ENCODE assay signal across 8 cellular contexts in the genomic region with DNA sequence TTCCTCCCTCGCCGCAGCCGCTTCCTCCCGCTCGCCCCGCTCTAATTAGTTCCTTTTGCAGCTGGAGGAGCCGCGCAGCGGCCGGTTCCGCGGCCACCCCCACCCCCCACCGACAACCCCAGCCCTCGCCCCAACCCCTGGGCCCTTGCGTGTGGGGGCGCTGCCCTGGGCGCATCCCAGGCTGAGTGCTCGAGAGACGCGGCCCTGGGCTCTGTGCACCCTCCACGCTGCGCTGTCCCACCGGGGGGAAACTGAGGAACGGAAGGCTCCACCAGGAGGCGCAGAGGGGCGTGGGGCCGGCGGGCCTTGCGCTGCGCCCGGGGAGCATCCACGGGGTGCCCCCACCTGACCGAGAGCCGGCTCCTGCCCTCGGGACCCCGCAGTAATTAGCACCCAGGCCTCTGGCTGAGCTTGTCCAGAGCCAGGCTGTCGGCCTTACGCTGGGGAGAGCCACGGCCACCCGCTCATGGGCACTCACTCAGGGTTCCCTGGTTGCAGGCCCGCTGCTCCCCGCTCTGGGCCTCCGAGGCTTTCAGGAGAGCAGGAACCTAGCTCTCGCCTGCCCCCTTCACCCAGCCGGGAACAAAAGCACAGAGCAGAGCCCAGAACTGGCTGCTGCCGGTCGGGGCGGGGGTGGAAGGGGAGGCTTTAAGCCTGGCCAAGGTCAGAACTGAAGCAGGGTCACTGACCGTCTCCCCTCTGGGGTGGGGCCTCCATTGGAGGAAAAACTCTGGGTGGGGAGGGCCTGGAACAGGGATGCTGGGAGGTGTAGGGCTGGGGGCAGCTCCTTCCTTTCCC. TPM values are rescaled to one million over a fixed set of nuclear protein-coding genes. Genes with fewer than 3 reads are reported as not detected.
DNase-seq lines count a peak whose midpoint lies in the region; ATAC-seq and TF ChIP-seq lines count a peak whose summit lies in the region.

No MANE protein-coding gene starts in this region.

- peaks cover 9% of the 10 kb centered on the region for H3K4me1 ChIP-seq in CD4-positive, alpha-beta memory T cell (ENCODE audit: insufficient read depth, low read length)
- H3K4me1 ChIP-seq in smooth muscle cell (ENCODE audit: low read depth), result peaks cover 22% of the 10 kb centered on the region

- peak overlapping the region in 7 of 8 donors; percentile 6 to 59 (median 43) for H3K4me3 Mint-ChIP-seq in CD4-positive, alpha-beta memory T cell
- H3K4me3 Mint-ChIP-seq in IgD-negative memory B cell, result peak overlapping the region in 3 of 4 donors; percentile 25 to 80 (median 80)
- peak overlapping the region; percentile 57 for H3K4me3 Mint-ChIP-seq in WTC11

- peak overlapping the region; percentile 96 for H3K4me2 ChIP-seq in smooth muscle cell

- peak overlapping the region in 1 of 2 donors; percentile 33 for H3K4me3 ChIP-seq in CD4-positive, alpha-beta memory T cell (ENCODE audit: low read length in 2 of 2)
- H3K4me3 ChIP-seq in kidney epithelial cell (ENCODE audit: low read depth, low read length), result peak overlapping the region; percentile 27
- peak overlapping the region; percentile 76 for H3K4me3 ChIP-seq in smooth muscle cell

- H2AFZ ChIP-seq in smooth muscle cell (ENCODE audit: low read depth), result no peak overlapping the region

- peak; percentile 41 to 60 (median 43) for DNase-seq in CD4-positive, alpha-beta memory T cell
- DNase-seq in WTC11 (ENCODE audit: low spot score) (peak; percentile 89), dedifferentiated amniotic fluid mesenchymal stem cell (ENCODE audit: extremely low spot score) (peak; percentile 53), kidney epithelial cell (ENCODE audit: low read depth) (no peak), smooth muscle cell (lab: John Stamatoyannopoulos, UW; ENCODE audit: unreplicated experiment) (peak; percentile 57), H4 (ENCODE audit: low spot score) (no peak)

- no peaks in the 10 kb centered on the region for H3K36me3 ChIP-seq in CD4-positive, alpha-beta memory T cell (ENCODE audit: insufficient read depth, low read length)
- peaks cover 1% of the 10 kb centered on the region for H3K36me3 ChIP-seq in kidney epithelial cell (ENCODE audit: control insufficient read depth, insufficient read depth, low read length)
- no peaks in the 10 kb centered on the region for H3K36me3 ChIP-seq in smooth muscle cell (ENCODE audit: low read depth)

- intact Hi-C loops in CD4-positive, alpha-beta memory T cell (cut with micrococcal nuclease), result no loop called here

- H3K27ac ChIP-seq in CD4-positive, alpha-beta memory T cell (ENCODE audit: low read depth, low read length), result no peak overlapping the region
- H3K27ac ChIP-seq in smooth muscle cell (ENCODE audit: low read depth), result peak overlapping the region; percentile 47

- no peaks in the 10 kb centered on the region for H3K9me3 Mint-ChIP-seq in CD4-positive, alpha-beta memory T cell
- H3K9me3 Mint-ChIP-seq in IgD-negative memory B cell (no peaks in the 10 kb centered on the region), WTC11 (no peaks in the 10 kb centered on the region)

- peaks cover 0 to 5% (median 1%) of the 10 kb centered on the region in 4 donors for H3K4me1 Mint-ChIP-seq in CD4-positive, alpha-beta memory T cell
- peaks cover 6 to 7% (median 6%) of the 10 kb centered on the region in 3 donors for H3K4me1 Mint-ChIP-seq in IgD-negative memory B cell
- peaks cover 28% of the 10 kb centered on the region for H3K4me1 Mint-ChIP-seq in WTC11

- peaks cover 95% of the 10 kb centered on the region for H3K79me2 ChIP-seq in smooth muscle cell (ENCODE audit: low read depth)

- ATAC-seq in WTC11 (peak; percentile 76), GM21717 (IDR thresholded peaks at IDR 0.05; ENCODE audit: unreplicated experiment) (no peak)

- TF ChIP-seq CTCF in WTC11 (IDR thresholded peaks at IDR 0.05) (no peak), kidney epithelial cell (IDR thresholded peaks at IDR 0.05; ENCODE audit: insufficient read depth, low read length, poor library complexity, severe bottlenecking) (peak; percentile 58), smooth muscle cell (IDR thresholded peaks at IDR 0.05; ENCODE audit: borderline replicate concordance, insufficient read depth, poor library complexity, severe bottlenecking) (peak; percentile 41)

- H3K27ac Mint-ChIP-seq in CD4-positive, alpha-beta memory T cell, result peak overlapping the region in 1 of 7 donors; percentile 44
- peak overlapping the region in 1 of 3 donors; percentile 14 for H3K27ac Mint-ChIP-seq in IgD-negative memory B cell
- peak overlapping the region; percentile 74 for H3K27ac Mint-ChIP-seq in WTC11

- peaks cover 6% of the 10 kb centered on the region for H3F3A ChIP-seq in smooth muscle cell (ENCODE audit: low read depth)

- H3K27me3 ChIP-seq in CD4-positive, alpha-beta memory T cell (ENCODE audit: insufficient read depth, low read length), result no peaks in the 10 kb centered on the region
- no peaks in the 10 kb centered on the region for H3K27me3 ChIP-seq in kidney epithelial cell (ENCODE audit: control insufficient read depth, insufficient read depth, low read length)
- no peaks in the 10 kb centered on the region for H3K27me3 ChIP-seq in smooth muscle cell (ENCODE audit: low read depth)

- under 1% methylated on average over 15 of the region's 49 CpGs for WGBS in smooth muscle cell (ENCODE audit: low lambda C conversion rate)

- CTCF ChIA-PET in CD4-positive, alpha-beta memory T cell (lab: Charles Lee; ENCODE audit: partially characterized antibody), result interaction anchor here (1.2 to 13.3 kb wide), 3 partner anchors 19 to 345 kb away, joined by 5 to 161 read pairs (median 53); no protein-coding TSS in a partner anchor
- CTCF ChIA-PET in WTC11 (lab: Charles Lee), result interaction anchor here (0.6 to 9.3 kb wide), 28 partner anchors 10 to 345 kb away, joined by 3 to 185 read pairs (median 6); partner anchors contain the start of genes GLIS2, PAM16 and TFAP4

- H3K9ac ChIP-seq in smooth muscle cell (ENCODE audit: low read depth), result peak overlapping the region; percentile 16

- peaks cover 69% of the 10 kb centered on the region for H4K20me1 ChIP-seq in smooth muscle cell (ENCODE audit: low read depth)

- H3K36me3 Mint-ChIP-seq in CD4-positive, alpha-beta memory T cell, result no peaks in the 10 kb centered on the region
- H3K36me3 Mint-ChIP-seq in IgD-negative memory B cell, result no peaks in the 10 kb centered on the region
- no peaks in the 10 kb centered on the region for H3K36me3 Mint-ChIP-seq in WTC11

- no peaks in the 10 kb centered on the region for H3K9me3 ChIP-seq in CD4-positive, alpha-beta memory T cell (ENCODE audit: control insufficient read depth in 1 of 2, low read length in 2 of 2)
- H3K9me3 ChIP-seq in smooth muscle cell (replicated peaks; ENCODE audit: low read depth), result no peaks in the 10 kb centered on the region

- POLR2A ChIA-PET in CD4-positive, alpha-beta memory T cell (lab: Charles Lee; ENCODE audit: partially characterized antibody), result interaction anchor here (1.0 to 1.7 kb wide), 4 partner anchors 16 to 74 kb away, joined by 5 read pairs; no protein-coding TSS in a partner anchor
- POLR2A ChIA-PET in WTC11 (lab: Charles Lee), result interaction anchor here (0.6 to 2.6 kb wide), 10 partner anchors 12 to 74 kb away, joined by 3 to 14 read pairs (median 4); partner anchors contain the start of genes GLIS2, PAM16 and TFAP4

- H3K27me3 Mint-ChIP-seq in CD4-positive, alpha-beta memory T cell, result no peaks in the 10 kb centered on the region
- H3K27me3 Mint-ChIP-seq in IgD-negative memory B cell (peaks cover 4% of the 10 kb centered on the region), WTC11 (ENCODE audit: low read depth) (no peaks in the 10 kb centered on the region)

TF ChIP-seq in WTC11, 78 proteins besides CTCF, POLR2A, EP300 and RAD21 (continues in another document):
- peak; percentile 88; the same call in 1 of the 2 replicates for TF ChIP-seq HMGXB4 (CRISPR knock-in tag; IDR thresholded peaks at IDR 0.05)

RNA-seq across cellular contexts. Expression of gene GLIS2, which starts 12.1 kb away (rescaled TPM):
- under 1 TPM in 1 of 2 experiments, not detected in 1; 0.08 TPM for total RNA-seq in CD4-positive, alpha-beta memory T cell
- not detected for polyA plus RNA-seq in CD4-positive, alpha-beta memory T cell
- polyA plus RNA-seq in IgD-negative memory B cell (not detected), smooth muscle cell (9.2 and 13.4 TPM in 2 replicates)
- total RNA-seq in WTC11 (2021) (19.5 to 23.0 TPM (median 20.1 TPM) in 3 replicates), kidney epithelial cell (11.5 and 14.7 TPM in 2 replicates), smooth muscle cell (1.2 and 2.8 TPM in 2 replicates)
- 0.29 and 0.45 TPM in 2 replicates for total RNA-seq in H4 (2014; rRNA removed; shearing (Covaris generic))

RNA-seq across cellular contexts. Expression of gene PAM16, which starts 23.1 kb away (rescaled TPM):
- 10 to 100 TPM; 38.6 to 54.8 TPM for total RNA-seq in CD4-positive, alpha-beta memory T cell
- polyA plus RNA-seq in CD4-positive, alpha-beta memory T cell, result 10 to 100 TPM; 34.6 to 34.8 TPM
- polyA plus RNA-seq in IgD-negative memory B cell, result 40.4 TPM
- total RNA-seq in WTC11 (2021), result 87.2 to 93.7 TPM (median 88.9 TPM) in 3 replicates
- total RNA-seq in kidney epithelial cell, result 58.1 and 62.8 TPM in 2 replicates
- total RNA-seq in smooth muscle cell, result 18.4 and 29.6 TPM in 2 replicates
- 47.7 and 52.2 TPM in 2 replicates for polyA plus RNA-seq in smooth muscle cell
- total RNA-seq in H4 (2014; rRNA removed; shearing (Covaris generic)), result 32.1 and 46.7 TPM in 2 replicates

RNA-seq across cellular contexts. Expression of gene VASN, which starts 43.7 kb away (rescaled TPM):
- total RNA-seq in CD4-positive, alpha-beta memory T cell, result under 1 TPM; 0.11 to 0.29 TPM
- under 1 TPM in 1 of 2 donors, not detected in 1; 0.16 TPM for polyA plus RNA-seq in CD4-positive, alpha-beta memory T cell
- polyA plus RNA-seq in IgD-negative memory B cell (0.45 TPM), smooth muscle cell (127 and 150 TPM in 2 replicates)
- total RNA-seq in WTC11 (2021) (8.0 to 9.1 TPM (median 8.3 TPM) in 3 replicates), kidney epithelial cell (60.4 and 73.5 TPM in 2 replicates), smooth muscle cell (23.8 and 30.0 TPM in 2 replicates)
- total RNA-seq in H4 (2014; rRNA removed; shearing (Covaris generic)), result 22.8 and 32.2 TPM in 2 replicates

RNA-seq across cellular contexts. Expression of gene TFAP4, which starts 55.2 kb away (rescaled TPM):
- total RNA-seq in CD4-positive, alpha-beta memory T cell, result 10 to 100 TPM; 25.2 to 27.3 TPM
- under 1 TPM; 0.59 to 1.00 TPM for polyA plus RNA-seq in CD4-positive, alpha-beta memory T cell
- polyA plus RNA-seq in IgD-negative memory B cell, result 1.2 TPM
- total RNA-seq in WTC11 (2021), result 31.9 to 36.5 TPM (median 34.2 TPM) in 3 replicates
- total RNA-seq in kidney epithelial cell, result 7.1 and 10.4 TPM in 2 replicates
- 2.7 and 9.6 TPM in 2 replicates for total RNA-seq in smooth muscle cell
- 1.3 and 2.5 TPM in 2 replicates for polyA plus RNA-seq in smooth muscle cell
- 7.3 and 8.8 TPM in 2 replicates for total RNA-seq in H4 (2014; rRNA removed; shearing (Covaris generic))

Comparison
In these comparisons a context has a peak if more than half of its experiments do, and no peak if none do; other contexts are left out.
1. DNase-seq: peak in CD4-positive, alpha-beta memory T cell (5 of 5), WTC11 (single experiment), dedifferentiated amniotic fluid mesenchymal stem cell (single experiment) and smooth muscle cell (single experiment); none in kidney epithelial cell (single experiment) and H4 (single experiment).
2. Peak in every context shown above with its lines, with median percentiles within 50 percentile points of each other: H3K4me3 Mint-ChIP-seq.